8 cellular contexts compared by ENCODE assay signal in genomic region chr9:70602364-70603019, GRCh38.
DNase-seq lines count a peak whose midpoint lies in the region; ATAC-seq and TF ChIP-seq lines count a peak whose summit lies in the region.

No MANE protein-coding gene starts in this region.

- TF ChIP-seq POLR2A in prostate gland (IDR thresholded peaks at IDR 0.05): no peak

- peaks cover 2% of the 10 kb centered on the region for H3K27me3 Mint-ChIP-seq in GM23338 (ENCODE audit: insufficient read depth, low read depth, poor library complexity)

- H3K27me3 ChIP-seq in GM23338 (ENCODE audit: insufficient read depth) (no peaks in the 10 kb centered on the region), MG63 (no peaks in the 10 kb centered on the region), left ventricle myocardium inferior (ENCODE audit: low read depth) (no peaks in the 10 kb centered on the region), prostate gland (replicated peaks; ENCODE audit: insufficient read depth) (no peaks in the 10 kb centered on the region)

- peaks cover 4% of the 10 kb centered on the region; the same call in 1 of the 2 replicates for H3K4me1 ChIP-seq in GM23338 (ENCODE audit: insufficient read depth)
- H3K4me1 ChIP-seq in left ventricle myocardium inferior: peaks cover 37% of the 10 kb centered on the region
- peaks cover 9% of the 10 kb centered on the region for H3K4me1 ChIP-seq in prostate gland (replicated peaks)

- no peak overlapping the region for H3K4me2 ChIP-seq in GM23338

- 41% methylated on average over 5 of the region's 5 CpGs for WGBS in prostate gland

- no peaks in the 10 kb centered on the region; the same call in 1 of the 2 replicates for H3K36me3 ChIP-seq in GM23338 (ENCODE audit: insufficient read depth)
- H3K36me3 ChIP-seq in MG63: no peaks in the 10 kb centered on the region
- H3K36me3 ChIP-seq in left ventricle myocardium inferior: no peaks in the 10 kb centered on the region
- H3K36me3 ChIP-seq in prostate gland: no peaks in the 10 kb centered on the region

- H3K9me3 ChIP-seq in MG63: no peaks in the 10 kb centered on the region
- H3K9me3 ChIP-seq in left ventricle myocardium inferior (replicated peaks): no peaks in the 10 kb centered on the region
- H3K9me3 ChIP-seq in prostate gland: no peaks in the 10 kb centered on the region

- TF ChIP-seq CTCF in GM23338 (conservative IDR thresholded peaks at IDR 0.05; ENCODE audit: low read depth in 2 of 2) (peak; percentile 87 to 92), left ventricle myocardium inferior (IDR thresholded peaks at IDR 0.05; ENCODE audit: borderline replicate concordance) (peak; percentile 88), prostate gland (IDR thresholded peaks at IDR 0.05) (peak; percentile 54 to 91 (median 76))

- no peaks in the 10 kb centered on the region for H3K9me2 ChIP-seq in GM23338 (ENCODE audit: insufficient read depth)

- H3K79me2 ChIP-seq in GM23338 (replicated peaks; ENCODE audit: insufficient read depth): no peaks in the 10 kb centered on the region

- peak overlapping the region; percentile 57; the same call in 1 of the 2 replicates for H3K27ac ChIP-seq in GM23338 (ENCODE audit: low read depth)
- peak overlapping the region; percentile 95 for H3K27ac ChIP-seq in left ventricle myocardium inferior (replicated peaks)
- H3K27ac ChIP-seq in prostate gland: peak overlapping the region; percentile 76 to 77

- intact Hi-C loops in left ventricle myocardium inferior (cut with micrococcal nuclease): loop anchor here (5.0 kb wide), 3 partner anchors 120 to 250 kb away; no protein-coding TSS in a partner anchor
- intact Hi-C loops in prostate gland (cut with DNase I): loop anchor here (5.0 kb wide), 4 partner anchors 250 to 630 kb away; partner anchors contain the start of gene SMC5

- H3K4me1 Mint-ChIP-seq in GM23338: peaks cover 20% of the 10 kb centered on the region

- H3K4me3 ChIP-seq in GM23338: no peak overlapping the region
- H3K4me3 ChIP-seq in MG63: no peak overlapping the region
- H3K4me3 ChIP-seq in left ventricle myocardium inferior: peak overlapping the region; percentile 48
- H3K4me3 ChIP-seq in prostate gland: no peak overlapping the region

- no peaks in the 10 kb centered on the region for H3K36me3 Mint-ChIP-seq in GM23338 (ENCODE audit: low read depth)

- no peak overlapping the region for H2AFZ ChIP-seq in GM23338

- peak; percentile 86 for ATAC-seq in GM23338

- H3K4me3 Mint-ChIP-seq in GM23338: no peak overlapping the region

- DNase-seq in GM03348 (ENCODE audit: low spot score) (peak; percentile 74), GM23338 (ENCODE audit: low spot score) (peak; percentile 85), MG63 (peak; percentile 12), SK-N-DZ (ENCODE audit: low spot score) (peak; percentile 84), amygdala (lab: John Stamatoyannopoulos, UW) (peak in 43 of 56 donors; percentile 5 to 79 (median 32)), left ventricle myocardium inferior (no peak), prostate gland (ENCODE audit: low spot score) (peak; percentile 71), cortex of kidney (lab: John Stamatoyannopoulos, UW) (no peak)

- 0 out of 2 replicates have a peak, but pooled peaks cover 4% of the 10 kb centered on the region for H3F3A ChIP-seq in GM23338 (replicated peaks; ENCODE audit: low read depth)

- H3K9me3 Mint-ChIP-seq in GM23338: no peaks in the 10 kb centered on the region

- no peaks in the 10 kb centered on the region for H4K20me1 ChIP-seq in GM23338 (replicated peaks; ENCODE audit: insufficient read depth)

- peak overlapping the region; percentile 75; the same call in 1 of the 2 replicates for H3K27ac Mint-ChIP-seq in GM23338

TF ChIP-seq in GM23338, 12 proteins besides CTCF, POLR2A, EP300 and RAD21:
- TF ChIP-seq REST (IDR thresholded peaks at IDR 0.05; ENCODE audit: unreplicated experiment) (no peak), NANOG (IDR thresholded peaks at IDR 0.05; ENCODE audit: borderline replicate concordance) (no peak), ZNF114 (CRISPR knock-in tag; IDR thresholded peaks at IDR 0.05) (no peak)

Comparison
In these comparisons a context has a peak if more than half of its experiments do, and no peak if none do; other contexts are left out.
1. DNase-seq: peak in GM03348 (single experiment), GM23338 (single experiment), MG63 (single experiment), SK-N-DZ (single experiment), amygdala (43 of 56) and prostate gland (single experiment); none in left ventricle myocardium inferior (single experiment) and cortex of kidney (single experiment).
2. Peak in every context shown above with its lines, with median percentiles within 50 percentile points of each other: H3K27ac ChIP-seq and CTCF ChIP-seq.